1 cellular context compared by ENCODE assay signal in the genomic region with DNA sequence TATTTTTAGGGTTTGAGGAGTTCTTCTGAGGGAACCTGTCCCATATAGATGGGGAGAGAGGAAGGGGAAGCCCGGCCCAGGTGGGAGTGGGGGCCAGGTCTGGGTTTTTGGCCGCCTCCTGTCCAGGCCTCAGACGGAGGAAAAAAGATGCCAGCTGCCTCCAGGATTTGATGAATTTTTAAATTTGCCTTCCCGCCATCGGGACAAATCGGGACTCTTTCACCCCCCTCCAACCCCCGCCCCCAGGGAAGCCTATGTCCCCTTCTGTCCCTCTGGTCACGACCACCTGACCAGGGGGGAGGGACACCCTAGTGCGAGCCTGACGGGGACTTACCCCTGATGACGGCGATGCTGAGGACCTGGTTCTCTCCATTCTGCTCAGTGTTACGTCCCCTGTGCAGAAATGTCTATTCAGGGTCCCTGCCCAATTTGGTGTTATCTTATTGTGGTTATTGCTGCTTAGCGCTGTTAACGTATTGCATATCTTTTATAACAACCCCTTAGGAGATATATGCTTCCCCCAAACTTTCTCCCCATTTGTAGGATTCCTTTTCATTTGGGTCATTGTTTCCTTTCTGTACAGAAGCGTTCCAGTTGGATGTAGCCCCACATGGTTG.
TF ChIP-seq lines count a peak whose summit lies in the region.

No MANE protein-coding gene starts in this region.

TF ChIP-seq in HEK293, 187 proteins besides CTCF, POLR2A, EP300 and RAD21 (continued from another document):
- TF ChIP-seq PATZ1 (tag by site-specific recombination; IDR thresholded peaks at IDR 0.05) (peak; percentile 70), ZNF19 (tag by site-specific recombination; IDR thresholded peaks at IDR 0.05; ENCODE audit: low read depth) (no peak), FEZF1 (tag by site-specific recombination; IDR thresholded peaks at IDR 0.05) (no peak)
